ENCODE assay signal across 8 cellular contexts in the genomic region with DNA sequence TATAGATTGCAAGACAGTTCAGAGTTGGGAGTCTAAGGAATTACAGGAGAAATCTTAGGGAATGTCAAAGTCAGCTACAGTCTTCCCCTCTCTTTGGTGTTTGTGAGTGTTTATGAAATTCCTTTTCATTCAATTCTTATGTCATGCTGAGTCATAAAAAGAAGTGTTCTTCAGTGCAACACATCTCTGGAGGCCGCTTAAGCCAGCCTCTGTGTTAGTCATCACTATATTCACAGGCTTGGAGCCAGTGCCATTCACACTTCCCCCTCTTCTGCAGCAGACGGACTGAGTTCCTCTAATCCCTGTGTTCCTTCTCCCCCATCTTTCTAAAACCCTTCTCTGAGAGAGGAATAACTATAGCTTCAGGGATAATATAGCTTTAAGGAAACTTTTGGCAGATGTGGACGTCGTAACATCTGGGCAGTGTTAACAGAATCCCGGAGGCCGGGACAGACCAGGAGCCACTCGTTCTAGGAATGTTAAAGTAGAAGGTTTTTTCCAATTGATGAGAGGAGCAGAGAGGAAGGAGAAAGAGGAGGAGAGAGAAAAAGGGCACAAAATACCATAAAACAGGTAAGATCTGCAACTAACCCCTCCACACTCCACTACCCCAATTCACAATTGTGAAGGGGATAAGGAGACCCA. TPM values are rescaled to one million over a fixed set of nuclear protein-coding genes. Genes with fewer than 3 reads are reported as not detected.
DNase-seq lines count a peak whose midpoint lies in the region; ATAC-seq and TF ChIP-seq lines count a peak whose summit lies in the region.

A gene with protein sequence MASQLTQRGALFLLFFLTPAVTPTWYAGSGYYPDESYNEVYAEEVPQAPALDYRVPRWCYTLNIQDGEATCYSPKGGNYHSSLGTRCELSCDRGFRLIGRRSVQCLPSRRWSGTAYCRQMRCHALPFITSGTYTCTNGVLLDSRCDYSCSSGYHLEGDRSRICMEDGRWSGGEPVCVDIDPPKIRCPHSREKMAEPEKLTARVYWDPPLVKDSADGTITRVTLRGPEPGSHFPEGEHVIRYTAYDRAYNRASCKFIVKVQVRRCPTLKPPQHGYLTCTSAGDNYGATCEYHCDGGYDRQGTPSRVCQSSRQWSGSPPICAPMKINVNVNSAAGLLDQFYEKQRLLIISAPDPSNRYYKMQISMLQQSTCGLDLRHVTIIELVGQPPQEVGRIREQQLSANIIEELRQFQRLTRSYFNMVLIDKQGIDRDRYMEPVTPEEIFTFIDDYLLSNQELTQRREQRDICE (plus strand): TSS at position 257 of the 645 bp plus-strand sequence. CDS start 2,124 bp downstream, outside the sequence.

- WGBS in gastroesophageal sphincter (ENCODE audit: low coverage in 1 of 2), 2 donors, result 0 to 51% methylated on average over 1 to 5 of the region's 7 CpGs
- 34% methylated on average over 7 of the region's 7 CpGs for WGBS in smooth muscle cell (ENCODE audit: low lambda C conversion rate)

- H3K9me3 ChIP-seq in RWPE2 (ENCODE audit: severe bottlenecking), result no peaks in the 10 kb centered on the region
- H3K9me3 ChIP-seq in gastroesophageal sphincter, result no peaks in the 10 kb centered on the region
- H3K9me3 ChIP-seq in smooth muscle cell (replicated peaks; ENCODE audit: low read depth), result no peaks in the 10 kb centered on the region

- no peaks in the 10 kb centered on the region for H3K27me3 ChIP-seq in RWPE2 (ENCODE audit: insufficient read depth, poor library complexity, severe bottlenecking)
- no peaks in the 10 kb centered on the region for H3K27me3 ChIP-seq in gastroesophageal sphincter
- H3K27me3 ChIP-seq in smooth muscle cell (ENCODE audit: low read depth), result no peaks in the 10 kb centered on the region

- TF ChIP-seq CTCF in RWPE2 (IDR thresholded peaks at IDR 0.05; ENCODE audit: poor library complexity, severe bottlenecking), result no peak
- TF ChIP-seq CTCF in gastroesophageal sphincter (IDR thresholded peaks at IDR 0.05), result no peak
- no peak for TF ChIP-seq CTCF in smooth muscle cell (IDR thresholded peaks at IDR 0.05; ENCODE audit: borderline replicate concordance, insufficient read depth, poor library complexity, severe bottlenecking)

- peaks cover 30% of the 10 kb centered on the region for H3K4me1 ChIP-seq in RWPE2 (ENCODE audit: insufficient read depth, poor library complexity, severe bottlenecking)
- H3K4me1 ChIP-seq in gastroesophageal sphincter, result peaks cover 0 to 5% (median 2%) of the 10 kb centered on the region in 3 donors
- no peaks in the 10 kb centered on the region for H3K4me1 ChIP-seq in smooth muscle cell (ENCODE audit: low read depth)

- H4K20me1 ChIP-seq in smooth muscle cell (ENCODE audit: low read depth), result no peaks in the 10 kb centered on the region

- H3K27me3 Mint-ChIP-seq in stimulated activated naive CD8-positive, alpha-beta T cell treated with anti-CD3 and anti-CD28 coated beads, Interleukin-15, amount 100 ng/mL, for 72 hours, result peaks cover 30% of the 10 kb centered on the region

- peaks cover 16% of the 10 kb centered on the region for H3K79me2 ChIP-seq in smooth muscle cell (ENCODE audit: low read depth)

- H3K4me2 ChIP-seq in smooth muscle cell, result peak within 1 kb of the TSS; percentile 80

- no peak within 1 kb of the TSS for H3K4me3 Mint-ChIP-seq in stimulated activated naive CD8-positive, alpha-beta T cell treated with anti-CD3 and anti-CD28 coated beads, Interleukin-15, amount 100 ng/mL, for 72 hours

- no peak for TF ChIP-seq EP300 in gastroesophageal sphincter (IDR thresholded peaks at IDR 0.05)

- H3K36me3 ChIP-seq in RWPE2 (ENCODE audit: low read depth) (no peaks in the 10 kb centered on the region), gastroesophageal sphincter (no peaks in the 10 kb centered on the region), smooth muscle cell (ENCODE audit: low read depth) (no peaks in the 10 kb centered on the region)

- H3K9me3 Mint-ChIP-seq in stimulated activated naive CD8-positive, alpha-beta T cell treated with anti-CD3 and anti-CD28 coated beads, Interleukin-15, amount 100 ng/mL, for 72 hours, result no peaks in the 10 kb centered on the region

- peak within 1 kb of the TSS; percentile 85 for H3K9ac ChIP-seq in smooth muscle cell (ENCODE audit: low read depth)

- peak; percentile 69 for ATAC-seq in GM19351 (IDR thresholded peaks at IDR 0.05; ENCODE audit: unreplicated experiment)
- peak; percentile 90 for ATAC-seq in RWPE2 (ENCODE audit: low read depth)
- ATAC-seq in gastroesophageal sphincter, result peak; percentile 91
- ATAC-seq in HG03196 (IDR thresholded peaks at IDR 0.05; ENCODE audit: unreplicated experiment), result no peak
- ATAC-seq in stimulated activated naive CD8-positive, alpha-beta T cell treated with anti-CD3 and anti-CD28 coated beads, Interleukin-15, amount 100 ng/mL, for 72 hours, result no peak

- no peaks in the 10 kb centered on the region for H3K4me1 Mint-ChIP-seq in stimulated activated naive CD8-positive, alpha-beta T cell treated with anti-CD3 and anti-CD28 coated beads, Interleukin-15, amount 100 ng/mL, for 72 hours

- peak within 1 kb of the TSS; percentile 21 for H3K4me3 ChIP-seq in RWPE2 (ENCODE audit: severe bottlenecking)
- peak within 1 kb of the TSS; percentile 11 to 42 for H3K4me3 ChIP-seq in gastroesophageal sphincter
- H3K4me3 ChIP-seq in smooth muscle cell, result peak within 1 kb of the TSS; percentile 51

- H2AFZ ChIP-seq in smooth muscle cell (ENCODE audit: low read depth), result no peak within 1 kb of the TSS

- TF ChIP-seq POLR2A in gastroesophageal sphincter (IDR thresholded peaks at IDR 0.05), result peak; percentile 34 to 58

- peak within 1 kb of the TSS; percentile 80 for H3K27ac ChIP-seq in RWPE2 (ENCODE audit: poor library complexity, severe bottlenecking)
- peak within 1 kb of the TSS; percentile 3 to 70 (median 54) for H3K27ac ChIP-seq in gastroesophageal sphincter
- peak within 1 kb of the TSS; percentile 94 for H3K27ac ChIP-seq in smooth muscle cell (ENCODE audit: low read depth)

- no peak within 1 kb of the TSS for H3K27ac Mint-ChIP-seq in stimulated activated naive CD8-positive, alpha-beta T cell treated with anti-CD3 and anti-CD28 coated beads, Interleukin-15, amount 100 ng/mL, for 72 hours

- H3F3A ChIP-seq in smooth muscle cell (ENCODE audit: low read depth), result no peaks in the 10 kb centered on the region

- DNase-seq in RWPE2 (ENCODE audit: low spot score) (peak; percentile 68), smooth muscle cell (lab: John Stamatoyannopoulos, UW; ENCODE audit: unreplicated experiment) (peak; percentile 0), NCI-H2029 (lab: John Stamatoyannopoulos, UW) (no peak)
- no peak for DNase-seq in activated CD8-positive, alpha-beta memory T cell treated with anti-CD3 and anti-CD28 coated beads for 24 hours
- DNase-seq in stimulated activated naive CD8-positive, alpha-beta T cell treated with anti-CD3 and anti-CD28 coated beads, Interleukin-15, amount 100 ng/mL, for 72 hours, result no peak

RNA-seq across cellular contexts. Expression of the gene that starts here (rescaled TPM):
- total RNA-seq in gastroesophageal sphincter, result 10 to 100 TPM; 24.7 to 52.1 (median 39.7) TPM
- 118 and 151 TPM in 2 replicates for total RNA-seq in smooth muscle cell
- 151 and 215 TPM in 2 replicates for polyA plus RNA-seq in smooth muscle cell

Comparison
In these comparisons a context has a peak if more than half of its experiments do, and no peak if none do; other contexts are left out.
1. ATAC-seq: peak in GM19351 (single experiment), RWPE2 (single experiment) and gastroesophageal sphincter (single experiment); none in HG03196 (single experiment) and stimulated activated naive CD8-positive, alpha-beta T cell treated with anti-CD3 and anti-CD28 coated beads, Interleukin-15, amount 100 ng/mL, for 72 hours (single experiment).
2. DNase-seq: peak in RWPE2 (single experiment) and smooth muscle cell (single experiment); none in activated CD8-positive, alpha-beta memory T cell treated with anti-CD3 and anti-CD28 coated beads for 24 hours (single experiment), NCI-H2029 (single experiment) and stimulated activated naive CD8-positive, alpha-beta T cell treated with anti-CD3 and anti-CD28 coated beads, Interleukin-15, amount 100 ng/mL, for 72 hours (0 of 2).
3. Peak in every context shown above with its lines, with median percentiles within 50 percentile points of each other: H3K27ac ChIP-seq and H3K4me3 ChIP-seq.